Comparison of ENCODE assay signal across 9 cellular contexts in genomic region chr16:84785843-84786538, GRCh38. TPM values are rescaled to one million over a fixed set of nuclear protein-coding genes. Genes with fewer than 3 reads are reported as not detected.
A peak's percentile ranks its signal among the peaks of the same experiment; 100 is the strongest.
DNase-seq lines count a peak whose midpoint lies in the region; ATAC-seq lines count a peak whose summit lies in the region.
"Had no signal": no experiment of that assay in that cellular context is flagged by ENCODE, and none has a peak within 500 bp of the region (broad histone marks: within the 10 kb centered on the region; RNA-seq: fewer than 3 reads in every experiment).

No MANE protein-coding gene starts in this region.

- H3K27me3 ChIP-seq in mesenchymal stem cell (ENCODE audit: control insufficient read depth in 1 of 2, insufficient read depth in 1 of 2, low read length in 2 of 2): no peaks in the 10 kb centered on the region

- no peaks in the 10 kb centered on the region for H3K9me3 Mint-ChIP-seq in activated naive CD4-positive, alpha-beta T cell treated with anti-CD3 and anti-CD28 coated beads, Interleukin-2, amount 50 U/mL, for 72 hours
- H3K9me3 Mint-ChIP-seq: immature natural killer cell had no signal

- H4K91ac ChIP-seq in mesenchymal stem cell (ENCODE audit: low read length): no peak overlapping the region

- no peak overlapping the region for H2BK120ac ChIP-seq in mesenchymal stem cell (ENCODE audit: low read depth, low read length)

- H3K4me3 ChIP-seq in mesenchymal stem cell (ENCODE audit: insufficient read depth in 1 of 2, low read depth in 1 of 2, low read length in 2 of 2): no peak overlapping the region

- H3K36me3 Mint-ChIP-seq in activated naive CD4-positive, alpha-beta T cell treated with anti-CD3 and anti-CD28 coated beads, Interleukin-2, amount 50 U/mL, for 72 hours: no peaks in the 10 kb centered on the region

- H3K14ac ChIP-seq in mesenchymal stem cell (ENCODE audit: low read length in 2 of 2): no peak overlapping the region

- no peaks in the 10 kb centered on the region for H3K9me3 ChIP-seq in mesenchymal stem cell (ENCODE audit: control insufficient read depth, low read length)

- no peak for ATAC-seq in GM21390 (IDR thresholded peaks at IDR 0.05; ENCODE audit: unreplicated experiment)
- no peak for ATAC-seq in activated naive CD4-positive, alpha-beta T cell treated with anti-CD3 and anti-CD28 coated beads, Interleukin-2, amount 50 U/mL, for 72 hours

- peak overlapping the region; percentile 53 for H4K8ac ChIP-seq in mesenchymal stem cell (ENCODE audit: low read length)

- H3K9ac ChIP-seq in mesenchymal stem cell (ENCODE audit: low read length): no peak overlapping the region

- H2BK12ac ChIP-seq in mesenchymal stem cell (ENCODE audit: low read length in 2 of 2): no peak overlapping the region

- 92% methylated on average over 10 of the region's 10 CpGs for WGBS in mesenchymal stem cell

- H2AFZ ChIP-seq in mesenchymal stem cell (ENCODE audit: low read depth, low read length): no peak overlapping the region

- H2BK15ac ChIP-seq in mesenchymal stem cell (ENCODE audit: low read depth, poor library complexity, severe bottlenecking): no peak overlapping the region

- peaks cover 12% of the 10 kb centered on the region for H3K4me1 ChIP-seq in mesenchymal stem cell (ENCODE audit: control insufficient read depth, insufficient read depth, low read depth, low read length)

- H3K36me3 ChIP-seq in mesenchymal stem cell (ENCODE audit: control insufficient read depth in 1 of 2, insufficient read depth in 2 of 2, low read depth in 1 of 2, low read length in 2 of 2): peaks cover 2 to 20% of the 10 kb centered on the region in 2 experiments

- H2BK5ac ChIP-seq in mesenchymal stem cell (ENCODE audit: low read depth, low read length, poor library complexity, severe bottlenecking): no peak overlapping the region

- H3K18ac ChIP-seq in mesenchymal stem cell (ENCODE audit: low read depth in 1 of 2, low read length in 2 of 2): peak overlapping the region in 1 of 2 experiments; percentile 54

- DNase-seq in DMS79 (lab: John Stamatoyannopoulos, UW) (peak; percentile 62), NCI-H2107 (lab: John Stamatoyannopoulos, UW) (peak; percentile 27), cerebellar cortex (ENCODE audit: low spot score) (peak; percentile 29), mesenchymal stem cell (peak; percentile 31)
- no peak for DNase-seq in effector CD4-positive, alpha-beta T cell
- no peak for DNase-seq in stimulated activated CD4-positive, alpha-beta T cell treated with anti-CD3 and anti-CD28 coated beads, Interleukin-4, amount 100 ng/mL, for 1 hour
- no peak for DNase-seq in activated naive CD4-positive, alpha-beta T cell treated with anti-CD3 and anti-CD28 coated beads, Interleukin-2, amount 50 U/mL, for 72 hours (ENCODE audit: low spot score in 2 of 2)
- DNase-seq: immature natural killer cell had no signal

- no peaks in the 10 kb centered on the region for H3K79me1 ChIP-seq in mesenchymal stem cell (replicated peaks; ENCODE audit: low read length, poor library complexity, severe bottlenecking)

- H3K23ac ChIP-seq in mesenchymal stem cell (ENCODE audit: low read length in 2 of 2): no peak overlapping the region

- no peak overlapping the region for H2AK5ac ChIP-seq in mesenchymal stem cell (ENCODE audit: low read length, severe bottlenecking)

- H3K27ac ChIP-seq in mesenchymal stem cell (ENCODE audit: low read length, poor library complexity, severe bottlenecking): peak overlapping the region; percentile 0

- no peak overlapping the region for H3K27ac Mint-ChIP-seq in activated naive CD4-positive, alpha-beta T cell treated with anti-CD3 and anti-CD28 coated beads, Interleukin-2, amount 50 U/mL, for 72 hours
- H3K27ac Mint-ChIP-seq: immature natural killer cell had no signal

- no peak overlapping the region for H3K4ac ChIP-seq in mesenchymal stem cell (ENCODE audit: low read depth in 1 of 2, low read length in 2 of 2)

- no peak overlapping the region for H3K4me2 ChIP-seq in mesenchymal stem cell (ENCODE audit: low read length, poor library complexity, severe bottlenecking)

RNA-seq across cellular contexts. Expression of gene CRISPLD2, which starts 33.8 kb away (rescaled TPM):
- 92.2 TPM for polyA plus RNA-seq in mesenchymal stem cell (2013, experiment 1 of 2)
- polyA plus RNA-seq in mesenchymal stem cell (2013, experiment 2 of 2): 91.8 TPM
- total RNA-seq in activated naive CD4-positive, alpha-beta T cell treated with anti-CD3 and anti-CD28 coated beads, Interleukin-2, amount 50 U/mL, for 72 hours: under 1 TPM; 0.07 to 0.08 TPM

Comparison
In these comparisons a context has a peak if more than half of its experiments do, and no peak if none do; other contexts are left out.
1. DNase-seq: peak in DMS79 (single experiment), NCI-H2107 (single experiment), cerebellar cortex (single experiment) and mesenchymal stem cell (single experiment); none in effector CD4-positive, alpha-beta T cell (single experiment), stimulated activated CD4-positive, alpha-beta T cell treated with anti-CD3 and anti-CD28 coated beads, Interleukin-4, amount 100 ng/mL, for 1 hour (single experiment) and activated naive CD4-positive, alpha-beta T cell treated with anti-CD3 and anti-CD28 coated beads, Interleukin-2, amount 50 U/mL, for 72 hours (0 of 2).